Comparison of ENCODE assay signal across 8 cellular contexts in the genomic region with DNA sequence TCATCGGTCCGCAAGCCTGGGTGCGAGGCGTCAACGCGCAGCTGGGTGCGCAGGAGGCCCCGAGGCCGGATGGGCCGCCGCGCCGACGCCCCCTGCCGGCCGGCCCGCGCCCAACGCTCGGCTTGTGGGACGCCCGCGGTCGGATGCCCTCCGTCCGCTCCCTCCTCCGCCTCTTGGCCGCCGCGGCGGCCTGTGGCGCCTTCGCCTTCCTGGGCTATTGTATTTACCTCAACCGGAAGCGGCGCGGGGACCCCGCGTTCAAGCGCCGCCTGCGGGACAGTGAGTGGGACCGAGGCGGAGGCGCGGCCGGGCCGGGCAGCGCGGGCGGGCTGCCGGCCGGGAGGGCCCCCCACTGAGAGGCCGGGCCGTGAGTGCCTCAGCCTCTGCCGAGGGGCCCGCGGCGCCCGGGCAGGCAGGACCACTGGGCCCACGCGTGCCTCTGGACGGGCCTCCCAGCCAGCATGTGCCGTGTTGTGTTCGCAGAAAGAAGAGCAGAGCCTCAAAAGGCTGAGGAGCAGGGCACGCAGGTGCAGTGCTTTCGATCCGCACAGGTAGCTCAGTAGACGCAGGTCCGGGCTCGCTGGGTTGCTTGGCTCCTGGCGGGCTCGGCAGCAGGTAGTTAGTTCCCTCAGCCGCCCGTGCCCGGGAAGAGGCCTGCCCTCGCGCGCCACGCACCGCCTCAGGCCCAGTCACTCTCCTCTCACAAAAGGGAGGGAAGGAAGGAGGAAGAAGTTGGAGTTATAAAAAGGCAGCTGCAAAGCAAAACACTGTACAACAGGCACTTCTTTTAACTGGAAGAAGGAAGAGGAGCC. TPM values are rescaled to one million over a fixed set of nuclear protein-coding genes. Genes with fewer than 3 reads are reported as not detected.
A peak's percentile ranks its signal among the peaks of the same experiment; 100 is the strongest.
DNase-seq lines count a peak whose midpoint lies in the region; ATAC-seq and TF ChIP-seq lines count a peak whose summit lies in the region.

Gene TOMM20L (plus strand): TSS at position 116 of the 812 bp plus-strand sequence. CDS start 28 bp downstream, at position 144.

- H3K4me3 ChIP-seq in Karpas-422 (ENCODE audit: low read length) (peak within 1 kb of the TSS; percentile 74), ascending aorta (peak within 1 kb of the TSS; percentile 82 to 86), hepatocyte (peak within 1 kb of the TSS; percentile 49)

- H4K20me1 ChIP-seq in Karpas-422 (ENCODE audit: insufficient read depth, low read depth, low read length) (no peaks in the 10 kb centered on the region), hepatocyte (ENCODE audit: insufficient read depth, poor library complexity, severe bottlenecking) (no peaks in the 10 kb centered on the region)

- H3K27me3 ChIP-seq in Karpas-422 (ENCODE audit: low read length) (no peaks in the 10 kb centered on the region), ascending aorta (no peaks in the 10 kb centered on the region), hepatocyte (no peaks in the 10 kb centered on the region)

- no peaks in the 10 kb centered on the region for H3K27me3 Mint-ChIP-seq in T-helper 1 cell treated with Interleukin-12 subunit alpha and Interleukin-12 subunit beta and Interleukin-4 antibody, amounts not matched to agents 30 μg/mL and 1 μg/mL, for 36 hours (ENCODE audit: low read depth)

- ATAC-seq in GM21737 (IDR thresholded peaks at IDR 0.05; ENCODE audit: unreplicated experiment) = peak; percentile 94
- peak; percentile 86 for ATAC-seq in sciatic nerve

- TF ChIP-seq CTCF in ascending aorta (IDR thresholded peaks at IDR 0.05) (peak; percentile 29 to 88 (median 59)), hepatocyte (IDR thresholded peaks at IDR 0.05; ENCODE audit: poor library complexity) (peak; percentile 65)

- no peaks in the 10 kb centered on the region for H3K36me3 Mint-ChIP-seq in T-helper 1 cell treated with Interleukin-12 subunit alpha and Interleukin-12 subunit beta and Interleukin-4 antibody, amounts not matched to agents 30 μg/mL and 1 μg/mL, for 36 hours (ENCODE audit: low read depth)

- WGBS in hepatocyte (ENCODE audit: low lambda C conversion rate, missing lambda C conversion rate) = 3% methylated on average over 49 of the region's 81 CpGs

- H2AFZ ChIP-seq in Karpas-422 (ENCODE audit: low read length) (peak within 1 kb of the TSS; percentile 96), hepatocyte (peak within 1 kb of the TSS; percentile 90)

- H3K4me1 Mint-ChIP-seq in T-helper 1 cell treated with Interleukin-12 subunit alpha and Interleukin-12 subunit beta and Interleukin-4 antibody, amounts not matched to agents 30 μg/mL and 1 μg/mL, for 36 hours (ENCODE audit: low read depth) = peaks cover 6% of the 10 kb centered on the region

- H3K9me2 ChIP-seq in Karpas-422 (replicated peaks; ENCODE audit: insufficient read depth, low read length) (no peaks in the 10 kb centered on the region), hepatocyte (replicated peaks; ENCODE audit: insufficient read depth) (no peaks in the 10 kb centered on the region)

- H3K9ac ChIP-seq in Karpas-422 (ENCODE audit: low read length) = peak within 1 kb of the TSS; percentile 82

- intact Hi-C loops in ascending aorta (cut with DNase I) = no loop called here
- intact Hi-C loops in sciatic nerve (cut with DNase I) = no loop called here

- peak within 1 kb of the TSS; percentile 36 for H3K4me3 Mint-ChIP-seq in T-helper 1 cell treated with Interleukin-12 subunit alpha and Interleukin-12 subunit beta and Interleukin-4 antibody, amounts not matched to agents 30 μg/mL and 1 μg/mL, for 36 hours

- no peaks in the 10 kb centered on the region for H3K36me3 ChIP-seq in Karpas-422 (ENCODE audit: insufficient read depth, low read length)
- H3K36me3 ChIP-seq in ascending aorta = no peaks in the 10 kb centered on the region
- H3K36me3 ChIP-seq in hepatocyte (replicated peaks; ENCODE audit: insufficient read depth, low read depth) = no peaks in the 10 kb centered on the region

- H3K27ac ChIP-seq in Karpas-422 (ENCODE audit: low read length) (peak within 1 kb of the TSS; percentile 41; the same call in 1 of the 2 replicates), ascending aorta (peak within 1 kb of the TSS; percentile 78 to 79), hepatocyte (peak within 1 kb of the TSS; percentile 88)

- H3K9me3 Mint-ChIP-seq in T-helper 1 cell treated with Interleukin-12 subunit alpha and Interleukin-12 subunit beta and Interleukin-4 antibody, amounts not matched to agents 30 μg/mL and 1 μg/mL, for 36 hours = no peaks in the 10 kb centered on the region

- H3K4me2 ChIP-seq in Karpas-422 (ENCODE audit: low read depth, low read length, poor library complexity, severe bottlenecking) (peak within 1 kb of the TSS; percentile 84), hepatocyte (peak within 1 kb of the TSS; percentile 89)

- 0 out of 2 replicates have a peak, but pooled peaks cover 4% of the 10 kb centered on the region for H3K79me2 ChIP-seq in Karpas-422 (ENCODE audit: low read length)
- H3K79me2 ChIP-seq in hepatocyte = no peaks in the 10 kb centered on the region

- H3K9me3 ChIP-seq in Karpas-422 (ENCODE audit: low read length) (no peaks in the 10 kb centered on the region), ascending aorta (no peaks in the 10 kb centered on the region), hepatocyte (ENCODE audit: low read depth) (no peaks in the 10 kb centered on the region)

- H3K4me1 ChIP-seq in Karpas-422 (ENCODE audit: low read length) = peaks cover 27% of the 10 kb centered on the region
- H3K4me1 ChIP-seq in ascending aorta = peaks cover 4% of the 10 kb centered on the region in 2 donors
- H3K4me1 ChIP-seq in hepatocyte (ENCODE audit: insufficient read depth) = peaks cover 4% of the 10 kb centered on the region

- peak; percentile 53 for DNase-seq in GF-D8 (lab: John Stamatoyannopoulos, UW)
- DNase-seq in Karpas-422 = peak; percentile 97
- DNase-seq in ascending aorta (ENCODE audit: low spot score in 2 of 2) = peak in 1 of 2 donors; percentile 86
- peak; percentile 87 for DNase-seq in hepatocyte (ENCODE audit: low spot score)
- DNase-seq in sciatic nerve (ENCODE audit: low spot score) = peak; percentile 81
- no peak for DNase-seq in OCI-M2 (lab: John Stamatoyannopoulos, UW; ENCODE audit: unreplicated experiment)

- no peak within 1 kb of the TSS for H3K27ac Mint-ChIP-seq in T-helper 1 cell treated with Interleukin-12 subunit alpha and Interleukin-12 subunit beta and Interleukin-4 antibody, amounts not matched to agents 30 μg/mL and 1 μg/mL, for 36 hours

RNA-seq across cellular contexts. Expression of gene TOMM20L, which starts in this region (rescaled TPM):
- total RNA-seq in Karpas-422 (2014; rRNA removed; shearing (Covaris generic); ENCODE audit: low replicate concordance) = 1.8 TPM in 1 of 2 replicates, not detected in the other
- total RNA-seq in ascending aorta (not detected), hepatocyte (not detected in 2 replicates), sciatic nerve (not detected)
- 0.33 TPM in 1 of 2 replicates, not detected in the other for polyA plus RNA-seq in hepatocyte

Comparison
In these comparisons a context has a peak if more than half of its experiments do, and no peak if none do; other contexts are left out.
1. Peak in DNase-seq, H3K4me3 ChIP-seq, H3K27ac ChIP-seq and H3K4me2 ChIP-seq in hepatocyte; RNA of the gene not detected or under 1 TPM.
2. Peak in DNase-seq and ATAC-seq in sciatic nerve; RNA of the gene not detected or under 1 TPM.